Comparison of ENCODE assay signal across 14 cellular contexts in genomic region chr1:231927431-231927830, GRCh38.
"Had no signal": no experiment of that assay in that cellular context is flagged by ENCODE, and none has a peak within 500 bp of the region (broad histone marks: within the 10 kb centered on the region; RNA-seq: fewer than 3 reads in every experiment).

No MANE protein-coding gene starts in this region.

- H3K4me1 ChIP-seq: upper lobe of right lung had no signal

- H3K27ac ChIP-seq: hepatocyte, spleen, upper lobe of right lung had no signal

- DNase-seq: activated CD4-positive, alpha-beta memory T cell treated with anti-CD3 and anti-CD28 coated beads for 36 hours; activated naive CD4-positive, alpha-beta T cell; activated naive CD8-positive, alpha-beta T cell treated with anti-CD3 and anti-CD28 coated beads for 36 hours; activated T-cell treated with anti-CD3 and anti-CD28 coated beads for 4 hours; amniotic stem cell; effector memory CD8-positive, alpha-beta T cell; nucleus accumbens; spleen; stimulated activated CD4-positive, alpha-beta T cell treated with anti-CD3 and anti-CD28 coated beads, Interleukin-4, amount 100 ng/mL, for 4 hours; stimulated activated naive B cell treated with anti-CD40 and anti-IgM and Interleukin-4, amounts not matched to agents 10 μg/mL and 1 μg/mL and 100 μg/mL, for 72 hours; upper lobe of right lung had no signal

- H3K79me2 ChIP-seq: hepatocyte had no signal

- H3K4me2 ChIP-seq: hepatocyte had no signal

- FAIRE-seq: TTC549 had no signal

- H3K36me3 ChIP-seq: spleen, upper lobe of right lung had no signal

- H3K4me3 ChIP-seq: hepatocyte, lung, spleen, upper lobe of right lung had no signal

- H3K9me3 ChIP-seq: upper lobe of right lung had no signal

- H2AFZ ChIP-seq: hepatocyte had no signal

- H3K27me3 ChIP-seq: hepatocyte, spleen, upper lobe of right lung had no signal
